Comparison of ENCODE assay signal across 24 cellular contexts in genomic region chr6:109369724-109370123, GRCh38.
"Had no signal": no experiment of that assay in that cellular context is flagged by ENCODE, and none has a peak within 500 bp of the region (broad histone marks: within the 10 kb centered on the region; RNA-seq: fewer than 3 reads in every experiment).

No MANE protein-coding gene starts in this region.

- H3K27ac ChIP-seq: brain microvascular endothelial cell, neural progenitor cell, parathyroid adenoma, right atrium auricular region, tibial nerve, VCaP had no signal

- H3K4me3 Mint-ChIP-seq: mesothelial cell of epicardium; neural progenitor cell; T-helper 1 cell treated with Interleukin-12 subunit alpha and Interleukin-12 subunit beta and Interleukin-4 antibody, amounts not matched to agents 30 μg/mL and 1 μg/mL, for 36 hours had no signal

- DNase-seq: activated CD4-positive, alpha-beta T cell treated with anti-CD3 and anti-CD28 coated beads for 48 hours; activated naive CD4-positive, alpha-beta T cell; amniotic stem cell; brain microvascular endothelial cell; head of caudate nucleus; hippocampal formation; kidney; left colon; mammary epithelial cell; naive thymus-derived CD4-positive, alpha-beta T cell; occipital lobe; SK-N-SH; stimulated activated CD4-positive, alpha-beta T cell treated with anti-CD3 and anti-CD28 coated beads, Interleukin-15, amount 100 ng/mL, for 24 hours; stimulated activated CD4-positive, alpha-beta T cell treated with anti-CD3 and anti-CD28 coated beads, Interleukin-2, amount 100 ng/mL, for 48 hours; stimulated activated naive CD4-positive, alpha-beta T cell treated with Interleukin-2 at 50 U/mL for 16 hours; SW 1271; T-helper 9 cell had no signal

- H3K27me3 ChIP-seq: brain microvascular endothelial cell, neural progenitor cell, right atrium auricular region, tibial nerve had no signal

- H3K4me1 Mint-ChIP-seq: neural progenitor cell had no signal

- H3K4me1 ChIP-seq: neural progenitor cell had no signal

- H3K27me3 Mint-ChIP-seq: naive thymus-derived CD4-positive, alpha-beta T cell had no signal

- H2AFZ ChIP-seq: neural progenitor cell, parathyroid adenoma had no signal

- H3K9ac ChIP-seq: neural progenitor cell, parathyroid adenoma, SK-N-SH had no signal

- H3K27ac Mint-ChIP-seq: mesothelial cell of epicardium; neural progenitor cell; T-helper 1 cell treated with Interleukin-12 subunit alpha and Interleukin-12 subunit beta and Interleukin-4 antibody, amounts not matched to agents 30 μg/mL and 1 μg/mL, for 36 hours had no signal

- H3K9me3 ChIP-seq: right atrium auricular region, SK-N-SH had no signal

- H3K4me3 ChIP-seq: neural progenitor cell, right atrium auricular region, tibial nerve had no signal

- H3K4me2 ChIP-seq: neural progenitor cell, SK-N-SH had no signal

- ATAC-seq: left colon; naive thymus-derived CD4-positive, alpha-beta T cell had no signal
